ENCODE assay signal across 1 cellular context in the genomic region with DNA sequence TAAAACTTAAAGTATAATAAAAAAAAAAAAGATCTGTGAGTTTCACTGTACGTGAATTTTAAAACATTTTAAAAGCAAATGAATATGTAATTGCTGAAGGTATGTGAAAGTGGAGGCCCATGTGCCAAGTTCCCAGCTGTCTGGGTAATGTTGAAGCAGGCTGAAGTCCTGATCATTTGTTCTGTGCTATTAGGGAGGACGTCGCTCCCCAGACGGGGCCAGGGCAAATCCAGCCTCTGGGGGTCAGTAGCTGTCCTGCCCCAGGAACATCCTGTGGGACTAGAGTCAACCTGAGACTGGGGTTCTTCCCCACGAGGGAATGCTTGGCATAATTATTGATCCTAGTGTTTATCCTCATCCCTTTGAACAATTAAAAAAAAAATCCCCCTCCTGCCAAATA.
TF ChIP-seq lines count a peak whose summit lies in the region.

No MANE protein-coding gene starts in this region.

TF ChIP-seq in IMR-90, 13 proteins besides CTCF, POLR2A, EP300 and RAD21:
- TF ChIP-seq, protein P1, sequence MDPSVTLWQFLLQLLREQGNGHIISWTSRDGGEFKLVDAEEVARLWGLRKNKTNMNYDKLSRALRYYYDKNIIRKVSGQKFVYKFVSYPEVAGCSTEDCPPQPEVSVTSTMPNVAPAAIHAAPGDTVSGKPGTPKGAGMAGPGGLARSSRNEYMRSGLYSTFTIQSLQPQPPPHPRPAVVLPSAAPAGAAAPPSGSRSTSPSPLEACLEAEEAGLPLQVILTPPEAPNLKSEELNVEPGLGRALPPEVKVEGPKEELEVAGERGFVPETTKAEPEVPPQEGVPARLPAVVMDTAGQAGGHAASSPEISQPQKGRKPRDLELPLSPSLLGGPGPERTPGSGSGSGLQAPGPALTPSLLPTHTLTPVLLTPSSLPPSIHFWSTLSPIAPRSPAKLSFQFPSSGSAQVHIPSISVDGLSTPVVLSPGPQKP (IDR thresholded peaks at IDR 0.05; ENCODE audit: borderline replicate concordance, low read depth, low read length) = no peak
- TF ChIP-seq BHLHE40 (IDR thresholded peaks at IDR 0.05; ENCODE audit: low read depth, low read length) (no peak), CHD1 (IDR thresholded peaks at IDR 0.05; ENCODE audit: low read depth, low read length) (no peak), RFX5 (IDR thresholded peaks at IDR 0.05; ENCODE audit: low read depth, low read length) (no peak), RCOR1 (IDR thresholded peaks at IDR 0.05; ENCODE audit: insufficient replicate concordance, low read length) (no peak), SMC3 (IDR thresholded peaks at IDR 0.05; ENCODE audit: low read depth, low read length) (no peak), MAFK (IDR thresholded peaks at IDR 0.05; ENCODE audit: low read depth, low read length) (no peak), NFE2L2 (IDR thresholded peaks at IDR 0.05; ENCODE audit: low read depth, low read length) (no peak), MAZ (IDR thresholded peaks at IDR 0.05; ENCODE audit: borderline replicate concordance, low read depth, low read length) (no peak), FOS (IDR thresholded peaks at IDR 0.05; ENCODE audit: low read depth, low read length) (no peak)
- TF ChIP-seq, protein P2, sequence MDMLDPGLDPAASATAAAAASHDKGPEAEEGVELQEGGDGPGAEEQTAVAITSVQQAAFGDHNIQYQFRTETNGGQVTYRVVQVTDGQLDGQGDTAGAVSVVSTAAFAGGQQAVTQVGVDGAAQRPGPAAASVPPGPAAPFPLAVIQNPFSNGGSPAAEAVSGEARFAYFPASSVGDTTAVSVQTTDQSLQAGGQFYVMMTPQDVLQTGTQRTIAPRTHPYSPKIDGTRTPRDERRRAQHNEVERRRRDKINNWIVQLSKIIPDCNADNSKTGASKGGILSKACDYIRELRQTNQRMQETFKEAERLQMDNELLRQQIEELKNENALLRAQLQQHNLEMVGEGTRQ (IDR thresholded peaks at IDR 0.05; ENCODE audit: low read depth, low read length) = no peak
